8 cellular contexts compared by ENCODE assay signal in the genomic region with DNA sequence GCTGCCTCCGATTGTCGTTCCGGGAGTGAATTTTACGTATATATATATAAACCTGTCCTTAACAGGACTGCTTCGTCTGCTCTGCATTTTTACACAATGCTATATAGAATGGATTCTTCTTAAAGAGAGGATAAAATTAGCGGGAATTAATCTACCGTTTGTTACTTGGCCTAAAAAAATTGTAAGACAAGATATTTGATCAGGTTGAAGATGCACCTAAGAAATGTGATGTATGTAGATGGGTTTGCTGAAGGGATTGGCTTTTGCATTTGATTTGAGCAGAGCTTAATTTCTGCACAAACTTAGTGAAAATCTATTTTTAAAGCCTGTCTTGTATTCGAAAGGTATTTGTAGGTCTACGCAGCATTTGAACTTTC. TPM values are rescaled to one million over a fixed set of nuclear protein-coding genes. Genes with fewer than 3 reads are reported as not detected.
DNase-seq lines count a peak whose midpoint lies in the region; ATAC-seq, FAIRE-seq and TF ChIP-seq lines count a peak whose summit lies in the region.

No MANE protein-coding gene starts in this region.

- no peaks in the 10 kb centered on the region for H3K9me3 ChIP-seq in keratinocyte (ENCODE audit: control insufficient read depth, low read depth, low read length)

- H3K9me1 ChIP-seq in keratinocyte (ENCODE audit: control insufficient read depth, extremely low read depth, insufficient read depth, low read length), result no peaks in the 10 kb centered on the region

- H3K4me3 Mint-ChIP-seq in activated T-cell treated with anti-CD3 and anti-CD28 coated beads, Interleukin-2, amount 50 U/mL, for 72 hours, result peak overlapping the region; percentile 95 to 100
- peak overlapping the region; percentile 99 for H3K4me3 Mint-ChIP-seq in activated naive CD8-positive, alpha-beta T cell

- H3K27ac ChIP-seq in keratinocyte (ENCODE audit: control insufficient read depth, insufficient read depth, low read length) (peak overlapping the region; percentile 96), substantia nigra (ENCODE audit: low read depth, low read length, poor library complexity, severe bottlenecking) (peak overlapping the region; percentile 98)

- peaks cover 64% of the 10 kb centered on the region for H3K4me1 Mint-ChIP-seq in activated T-cell treated with anti-CD3 and anti-CD28 coated beads, Interleukin-2, amount 50 U/mL, for 72 hours (ENCODE audit: low read depth)
- peaks cover 66% of the 10 kb centered on the region for H3K4me1 Mint-ChIP-seq in activated naive CD8-positive, alpha-beta T cell (ENCODE audit: low read depth)

- peaks cover 44% of the 10 kb centered on the region for H3K4me1 ChIP-seq in keratinocyte (ENCODE audit: control insufficient read depth, extremely low read depth, insufficient read depth, low read length)

- no peak for ATAC-seq in activated T-cell treated with anti-CD3 and anti-CD28 coated beads, Interleukin-2, amount 50 U/mL, for 72 hours (replicated peaks in 1 of 2)

- TF ChIP-seq CTCF in keratinocyte (optimal IDR thresholded peaks at IDR 0.05 in 1 of 3, IDR thresholded peaks at IDR 0.05 in 1 of 3, conservative IDR thresholded peaks at IDR 0.05 in 1 of 3; ENCODE audit: extremely low read depth in 1 of 3, insufficient read depth in 2 of 3, low read length in 3 of 3) (no peak), GM10248 (IDR thresholded peaks at IDR 0.05; ENCODE audit: control extremely low read depth, extremely low read depth, low read depth, missing control alignments) (no peak)

- H3K27me3 Mint-ChIP-seq in activated T-cell treated with anti-CD3 and anti-CD28 coated beads, Interleukin-2, amount 50 U/mL, for 72 hours (ENCODE audit: low read depth), result no peaks in the 10 kb centered on the region
- H3K27me3 Mint-ChIP-seq in activated naive CD8-positive, alpha-beta T cell, result no peaks in the 10 kb centered on the region

- no peaks in the 10 kb centered on the region for H3K27me3 ChIP-seq in keratinocyte (ENCODE audit: control insufficient read depth, extremely low read depth, insufficient read depth, low read length)

- CTCF ChIA-PET in GM10248 (lab: Yijun Ruan, JAX), result interaction anchor here (0.6 to 6.0 kb wide), 7 partner anchors 10 to 189 kb away, joined by 3 to 37 read pairs (median 3); no protein-coding TSS in a partner anchor

- peaks cover 58% of the 10 kb centered on the region for H3K79me2 ChIP-seq in keratinocyte (ENCODE audit: control insufficient read depth, insufficient read depth, low read length)

- POLR2A ChIA-PET in GM10248 (lab: Yijun Ruan, JAX), result no interaction called here

- no peak overlapping the region for H2AFZ ChIP-seq in keratinocyte (ENCODE audit: control insufficient read depth, low read length)

- peak overlapping the region; percentile 99 for H3K9ac ChIP-seq in keratinocyte (ENCODE audit: control insufficient read depth, extremely low read depth, insufficient read depth, low read length)

- dilution Hi-C loops in keratinocyte (cut with MboI; ENCODE audit: extremely low pct_ligation_motif_present, low sequenced_read_pairs), result no loop called here

- peak overlapping the region; percentile 88 for H3K4me2 ChIP-seq in keratinocyte (ENCODE audit: control insufficient read depth, extremely low read depth, insufficient read depth, low read depth, low read length)

- H3K9me3 Mint-ChIP-seq in activated T-cell treated with anti-CD3 and anti-CD28 coated beads, Interleukin-2, amount 50 U/mL, for 72 hours, result no peaks in the 10 kb centered on the region
- H3K9me3 Mint-ChIP-seq in activated naive CD8-positive, alpha-beta T cell (ENCODE audit: low read depth), result no peaks in the 10 kb centered on the region

- DNase-seq in activated T-cell treated with anti-CD3 and anti-CD28 coated beads, Interleukin-2, amount 50 U/mL, for 72 hours, result no peak
- DNase-seq in activated T-cell treated with anti-CD3 and anti-CD28 coated beads, Interleukin-2, amount 50 U/mL, for 1 hour, result no peak
- DNase-seq in keratinocyte (ENCODE audit: low read depth, low spot score), result no peak
- DNase-seq in substantia nigra (lab: John Stamatoyannopoulos, UW), result no peak
- no peak for DNase-seq in germinal center (ENCODE audit: low spot score)
- no peak for DNase-seq in NCI-H1105 (lab: John Stamatoyannopoulos, UW)
- DNase-seq in GM10248 (ENCODE audit: extremely low spot score), result no peak

- H3K27ac Mint-ChIP-seq in activated T-cell treated with anti-CD3 and anti-CD28 coated beads, Interleukin-2, amount 50 U/mL, for 72 hours, result peak overlapping the region; percentile 100
- peak overlapping the region; percentile 98 for H3K27ac Mint-ChIP-seq in activated naive CD8-positive, alpha-beta T cell

- FAIRE-seq in keratinocyte (lab: Jason Lieb, UNC), result no peak

- peaks cover 0 to 4% of the 10 kb centered on the region in 2 experiments for H3K36me3 ChIP-seq in keratinocyte (ENCODE audit: control insufficient read depth in 2 of 2, extremely low read depth in 1 of 2, insufficient read depth in 2 of 2, low read length in 2 of 2)

- H3K36me3 Mint-ChIP-seq in activated T-cell treated with anti-CD3 and anti-CD28 coated beads, Interleukin-2, amount 50 U/mL, for 72 hours (ENCODE audit: insufficient read depth in 2 of 2), result peaks cover 2 to 11% of the 10 kb centered on the region in 2 donors
- H3K36me3 Mint-ChIP-seq in activated naive CD8-positive, alpha-beta T cell, result no peaks in the 10 kb centered on the region

- peaks cover 25% of the 10 kb centered on the region for H4K20me1 ChIP-seq in keratinocyte (ENCODE audit: control insufficient read depth, extremely low read depth, insufficient read depth, low read length)

- peak overlapping the region; percentile 92 to 98 (median 98) for H3K4me3 ChIP-seq in keratinocyte (ENCODE audit: control insufficient read depth in 2 of 3, extremely low read depth in 1 of 3, insufficient read depth in 2 of 3, low read depth in 1 of 3, low read length in 3 of 3)

RNA-seq across cellular contexts. Expression of a gene that starts 1.0 kb away (rescaled TPM):
- 100 to 1,000 TPM; 250 to 256 TPM for total RNA-seq in activated T-cell treated with anti-CD3 and anti-CD28 coated beads, Interleukin-2, amount 50 U/mL, for 72 hours
- polyA plus RNA-seq in keratinocyte, result 91.1 to 157 TPM (median 122 TPM) in 3 replicates
- polyA plus RNA-seq in keratinocyte (2011; ENCODE audit: low read depth), result 328 TPM
- 82.8 and 147 TPM in 2 replicates for polyA plus RNA-seq in keratinocyte (2011; cell fraction: cytosol; rRNA removed)
- polyA plus RNA-seq in keratinocyte (2011; cell fraction: nucleus; rRNA removed), result 52.5 and 84.9 TPM in 2 replicates
- polyA plus RNA-seq in keratinocyte (2012; ENCODE audit: low replicate concordance), result 140 and 187 TPM in 2 replicates
- 54.9 to 251 TPM (median 178 TPM) in 3 replicates for polyA minus RNA-seq in keratinocyte
- polyA minus RNA-seq in keratinocyte (2011; cell fraction: cytosol; rRNA and poly(A)+ RNA removed), result 219 TPM
- polyA minus RNA-seq in keratinocyte (2011; cell fraction: nucleus; rRNA and poly(A)+ RNA removed), result 69.6 and 143 TPM in 2 replicates

RNA-seq across cellular contexts. Expression of a gene that starts 58.0 kb away (rescaled TPM):
- 1 to 10 TPM; 1.1 to 1.5 TPM for total RNA-seq in activated T-cell treated with anti-CD3 and anti-CD28 coated beads, Interleukin-2, amount 50 U/mL, for 72 hours
- 0.15 to 0.37 TPM (median 0.22 TPM) in 3 replicates for polyA plus RNA-seq in keratinocyte
- 7.3 TPM for polyA plus RNA-seq in keratinocyte (2011; ENCODE audit: low read depth)
- 0.04 and 0.15 TPM in 2 replicates for polyA plus RNA-seq in keratinocyte (2011; cell fraction: cytosol; rRNA removed)
- polyA plus RNA-seq in keratinocyte (2011; cell fraction: nucleus; rRNA removed), result 0.77 and 1.3 TPM in 2 replicates
- 3.2 TPM in 1 of 2 replicates, not detected in the other for polyA plus RNA-seq in keratinocyte (2012; ENCODE audit: low replicate concordance)
- 0.35 TPM in 1 of 3 replicates, not detected in the others for polyA minus RNA-seq in keratinocyte
- polyA minus RNA-seq in keratinocyte (2011; cell fraction: cytosol; rRNA and poly(A)+ RNA removed), result not detected
- polyA minus RNA-seq in keratinocyte (2011; cell fraction: nucleus; rRNA and poly(A)+ RNA removed), result 1.4 and 5.7 TPM in 2 replicates
